Comparison of ENCODE assay signal across 8 cellular contexts in the genomic region with DNA sequence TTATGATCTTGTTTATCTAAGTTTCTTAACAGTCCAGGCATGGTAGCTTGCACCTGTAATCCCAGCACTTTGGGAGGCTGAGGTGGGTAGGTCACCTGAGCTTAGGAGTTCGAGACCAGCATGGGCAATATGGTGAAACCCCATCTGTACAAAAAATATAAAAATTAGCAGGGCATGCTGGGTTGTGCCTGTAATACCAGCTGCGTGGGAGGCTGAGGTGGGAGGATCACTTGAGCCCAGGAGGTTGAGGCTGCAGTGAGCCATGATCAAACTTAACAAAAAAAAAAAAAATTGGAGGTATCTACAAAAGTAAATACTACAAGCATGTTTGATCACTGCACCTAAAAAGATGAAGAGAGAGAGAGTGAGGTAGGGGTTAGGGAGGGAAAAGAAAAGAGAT.
"Had no signal": no experiment of that assay in that cellular context is flagged by ENCODE, and none has a peak within 500 bp of the region (broad histone marks: within the 10 kb centered on the region; RNA-seq: fewer than 3 reads in every experiment).

No MANE protein-coding gene starts in this region.

- H3K4me3 ChIP-seq: GM12878 had no signal

- FAIRE-seq: G401.6, GM12878, GM12891, GM12892, GM18507, GM19239 had no signal

- ATAC-seq: GM12878 had no signal

- DNase-seq: GDM1, GF-D8 had no signal
